In the genomic region with DNA sequence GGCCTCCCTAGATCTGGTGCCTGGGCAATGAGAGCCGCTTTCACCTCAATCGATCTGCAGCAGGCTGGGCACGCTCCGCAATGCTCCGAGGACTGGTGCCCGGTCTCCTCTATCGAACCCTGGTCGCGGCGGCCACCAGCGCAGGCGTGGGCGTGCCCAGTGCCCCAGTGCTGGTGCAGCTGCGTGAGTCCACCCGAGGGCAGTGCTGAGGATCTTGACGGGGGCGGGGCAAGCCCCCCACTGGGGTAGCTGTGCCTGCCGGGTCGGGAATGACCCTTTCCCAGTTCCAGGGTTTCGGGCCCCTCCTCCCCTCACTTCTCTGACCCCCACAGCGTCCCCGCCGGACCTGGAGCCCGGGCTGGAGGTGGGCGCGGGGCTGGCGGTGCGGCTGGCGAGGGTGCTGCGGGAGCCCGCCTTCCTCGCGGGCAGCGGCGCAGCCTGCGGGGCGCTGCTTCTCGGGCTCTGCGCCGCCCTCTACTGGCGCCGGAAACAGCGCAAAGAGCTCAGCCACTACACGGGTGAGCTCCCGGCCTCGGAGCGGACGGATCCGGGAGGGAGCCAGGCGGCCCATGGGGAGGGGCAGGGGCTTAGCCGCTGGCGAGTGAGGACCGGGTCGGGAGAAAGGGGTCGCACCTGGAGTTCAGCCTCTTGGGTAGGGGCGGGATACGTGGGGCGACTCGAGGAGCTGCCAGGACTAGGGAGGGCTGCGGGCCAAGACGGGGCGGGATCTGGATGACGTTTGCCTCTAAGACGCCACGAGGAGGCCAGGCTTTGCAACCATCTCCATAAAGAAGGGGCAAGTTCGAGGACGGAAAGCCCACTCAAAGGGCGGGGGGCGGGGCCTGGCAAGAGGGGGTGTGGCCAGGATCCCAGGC, we compare ENCODE assay signal across 8 cellular contexts.
DNase-seq lines count a peak whose midpoint lies in the region; ATAC-seq and TF ChIP-seq lines count a peak whose summit lies in the region.

No MANE protein-coding gene starts in this region.

- DNase-seq in GM12864 (ENCODE audit: low read depth) (peak; percentile 30), NB4 (ENCODE audit: low read depth) (peak; percentile 72), T-helper 9 cell (peak; percentile 60), astrocyte of the cerebellum (ENCODE audit: low read depth) (peak; percentile 91), hypothalamus (lab: John Stamatoyannopoulos, UW) (peak in 50 of 51 donors; percentile 50 to 97 (median 88)), retinal pigment epithelial cell (ENCODE audit: low read depth) (peak; percentile 73), NCI-H2107 (lab: John Stamatoyannopoulos, UW) (no peak)

- TF ChIP-seq POLR2A in NB4 (IDR thresholded peaks at IDR 0.05; ENCODE audit: extremely low read depth, insufficient read length), result no peak

- TF ChIP-seq CTCF in GM12864 (IDR thresholded peaks at IDR 0.05; ENCODE audit: low read depth, low read length, missing control alignments), result peak; percentile 71
- TF ChIP-seq CTCF in NB4 (IDR thresholded peaks at IDR 0.05; ENCODE audit: low read depth, low read length), result peak; percentile 69
- peak; percentile 60 for TF ChIP-seq CTCF in astrocyte of the cerebellum (IDR thresholded peaks at IDR 0.05; ENCODE audit: low read depth, low read length, missing control alignments)
- TF ChIP-seq CTCF in retinal pigment epithelial cell (conservative IDR thresholded peaks at IDR 0.05; ENCODE audit: low read depth, low read length), result peak; percentile 69

- ATAC-seq in HG02588 (IDR thresholded peaks at IDR 0.05; ENCODE audit: unreplicated experiment), result peak; percentile 93

- peak overlapping the region; percentile 71 for H3K4me3 ChIP-seq in GM12864 (ENCODE audit: low read depth, low read length)
- peak overlapping the region; percentile 21 for H3K4me3 ChIP-seq in NB4 (ENCODE audit: low read depth, low read length)
- H3K4me3 ChIP-seq in astrocyte of the cerebellum (ENCODE audit: low read depth, low read length), result peak overlapping the region; percentile 56
- peak overlapping the region; percentile 67 for H3K4me3 ChIP-seq in retinal pigment epithelial cell (ENCODE audit: low read length)

- in situ Hi-C loops in astrocyte of the cerebellum (cut with HindIII; ENCODE audit: low sequenced_read_pairs), result no loop called here

Comparison
In these comparisons a context has a peak if more than half of its experiments do, and no peak if none do; other contexts are left out.
1. H3K4me3 ChIP-seq: peak in every context shown above with its lines; median percentile 71 in GM12864; 67 in retinal pigment epithelial cell; 56 in astrocyte of the cerebellum; 21 in NB4.